In the genomic region with DNA sequence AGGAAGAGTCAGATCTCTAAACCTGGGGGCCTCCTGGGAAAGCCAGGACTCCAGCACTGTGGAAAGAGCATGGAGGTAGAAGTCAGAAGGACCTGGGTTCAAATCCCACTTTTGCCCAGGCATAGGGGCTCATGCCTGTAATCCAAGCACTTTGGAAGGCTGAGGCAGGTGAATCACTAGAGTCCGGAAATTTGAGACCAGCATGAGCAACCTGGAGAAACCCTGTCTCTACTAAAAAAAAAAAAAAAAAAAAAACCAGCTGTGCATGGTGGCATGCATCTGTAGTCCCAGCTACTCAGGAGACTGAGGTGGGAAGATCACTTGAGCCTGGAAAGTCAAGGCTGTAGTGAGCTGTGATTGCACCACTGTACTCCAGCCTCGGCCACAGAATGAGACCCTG, we compare ENCODE assay signal across 1 cellular context.
A peak's percentile ranks its signal among the peaks of the same experiment; 100 is the strongest.
TF ChIP-seq lines count a peak whose summit lies in the region.

No MANE protein-coding gene starts in this region.

TF ChIP-seq in H1, 55 proteins besides CTCF, POLR2A, EP300 and RAD21:
- TF ChIP-seq NANOG (IDR thresholded peaks at IDR 0.05; ENCODE audit: insufficient read depth, low read depth, low read length, poor library complexity, severe bottlenecking): no peak
- TF ChIP-seq KDM4A (IDR thresholded peaks at IDR 0.05; ENCODE audit: low read depth, low read length, severe bottlenecking): no peak
- no peak for TF ChIP-seq SP1 (IDR thresholded peaks at IDR 0.05; ENCODE audit: low read depth, low read length)
- no peak for TF ChIP-seq YY1 (IDR thresholded peaks at IDR 0.05; ENCODE audit: low read depth, low read length)
- TF ChIP-seq TBP (IDR thresholded peaks at IDR 0.05; ENCODE audit: low read depth, low read length): peak; percentile 72; the same call in 1 of the 2 replicates
- no peak for TF ChIP-seq POU5F1 (IDR thresholded peaks at IDR 0.05; ENCODE audit: low read depth, low read length)
